In genomic region chr10:74227697-74228424, GRCh38 we compare ENCODE assay signal across 11 cellular contexts.
A peak's percentile ranks its signal among the peaks of the same experiment; 100 is the strongest.
DNase-seq lines count a peak whose midpoint lies in the region; ATAC-seq and TF ChIP-seq lines count a peak whose summit lies in the region.
"Had no signal": no experiment of that assay in that cellular context is flagged by ENCODE, and none has a peak within 500 bp of the region (broad histone marks: within the 10 kb centered on the region; RNA-seq: fewer than 3 reads in every experiment).

No MANE protein-coding gene starts in this region.

- no peak overlapping the region for H3K27ac ChIP-seq in fibroblast of lung (ENCODE audit: insufficient read depth, low read length)
- H3K27ac ChIP-seq in mesendoderm (ENCODE audit: low read depth, low read length), result no peak overlapping the region

- H3K9ac ChIP-seq in fibroblast of lung (ENCODE audit: insufficient read depth, low read length), result no peak overlapping the region
- no peak overlapping the region for H3K9ac ChIP-seq in mesendoderm (ENCODE audit: low read length)

- H3K4me1 ChIP-seq in fibroblast of lung (ENCODE audit: control insufficient read depth, extremely low read depth, insufficient read depth, low read length) (no peaks in the 10 kb centered on the region), mesendoderm (ENCODE audit: control insufficient read depth, low read depth, low read length) (no peaks in the 10 kb centered on the region)

- H3K27me3 ChIP-seq in fibroblast of lung (ENCODE audit: control insufficient read depth, insufficient read depth, low read length), result no peaks in the 10 kb centered on the region
- no peaks in the 10 kb centered on the region for H3K27me3 ChIP-seq in mesendoderm (ENCODE audit: insufficient read depth, low read length, poor library complexity)

- peaks cover 24% of the 10 kb centered on the region for H3K4me1 Mint-ChIP-seq in T-helper 1 cell treated with Interleukin-12 subunit alpha and Interleukin-12 subunit beta and Interleukin-4 antibody, amounts not matched to agents 30 μg/mL and 1 μg/mL, for 36 hours (ENCODE audit: low read depth)
- H3K4me1 Mint-ChIP-seq in stimulated activated memory B cell treated with anti-CD40 and anti-IgM and Interleukin-4, amounts not matched to agents 10 μg/mL and 1 μg/mL and 100 μg/mL, for 72 hours, result peaks cover 12% of the 10 kb centered on the region
- H3K4me1 Mint-ChIP-seq: brain had no signal

- H4K8ac ChIP-seq in mesendoderm (ENCODE audit: low read depth, low read length), result no peak overlapping the region

- H3K9me3 ChIP-seq in fibroblast of lung (ENCODE audit: control insufficient read depth, insufficient read depth, low read depth, low read length), result no peaks in the 10 kb centered on the region

- H2BK15ac ChIP-seq in mesendoderm (replicated peaks; ENCODE audit: low read depth), result no peak overlapping the region

- H2BK5ac ChIP-seq in mesendoderm (ENCODE audit: low read length), result no peak overlapping the region

- no peak overlapping the region for H3K4ac ChIP-seq in mesendoderm (ENCODE audit: low read depth, low read length)

- TF ChIP-seq CTCF in fibroblast of lung (conservative IDR thresholded peaks at IDR 0.05 in 1 of 2, IDR thresholded peaks at IDR 0.05 in 1 of 2; ENCODE audit: low read depth in 1 of 2, low read length in 2 of 2), result no peak

- ATAC-seq in stimulated activated memory B cell treated with anti-CD40 and anti-IgM and Interleukin-4, amounts not matched to agents 10 μg/mL and 1 μg/mL and 100 μg/mL, for 72 hours, result no peak
- ATAC-seq in GM18861 (IDR thresholded peaks at IDR 0.05; ENCODE audit: unreplicated experiment), result no peak
- ATAC-seq: right cardiac atrium had no signal

- no peaks in the 10 kb centered on the region for H3K9me3 Mint-ChIP-seq in T-helper 1 cell treated with Interleukin-12 subunit alpha and Interleukin-12 subunit beta and Interleukin-4 antibody, amounts not matched to agents 30 μg/mL and 1 μg/mL, for 36 hours
- H3K9me3 Mint-ChIP-seq in stimulated activated memory B cell treated with anti-CD40 and anti-IgM and Interleukin-4, amounts not matched to agents 10 μg/mL and 1 μg/mL and 100 μg/mL, for 72 hours, result no peaks in the 10 kb centered on the region

- H2AFZ ChIP-seq in fibroblast of lung (ENCODE audit: low read length), result no peak overlapping the region

- DNase-seq in SIG-M5 treated with dmso at 0.1 percent for 504 hours (lab: John Stamatoyannopoulos, UW; ENCODE audit: unreplicated experiment), result peak; percentile 11
- no peak for DNase-seq in SIG-M5 (lab: John Stamatoyannopoulos, UW)
- peak; percentile 24 to 59 for DNase-seq in fibroblast of lung (ENCODE audit: low read depth in 2 of 2)
- DNase-seq in mesendoderm, result no peak
- no peak for DNase-seq in NCI-H82 treated with DMSO at 0.1 percent for 48 hours (lab: John Stamatoyannopoulos, UW; ENCODE audit: unreplicated experiment)
- DNase-seq: NCI-H524 treated with DMSO at 0.1 percent for 48 hours, right cardiac atrium had no signal

- H3K36me3 Mint-ChIP-seq in T-helper 1 cell treated with Interleukin-12 subunit alpha and Interleukin-12 subunit beta and Interleukin-4 antibody, amounts not matched to agents 30 μg/mL and 1 μg/mL, for 36 hours (ENCODE audit: low read depth), result no peaks in the 10 kb centered on the region
- peaks cover 9% of the 10 kb centered on the region for H3K36me3 Mint-ChIP-seq in stimulated activated memory B cell treated with anti-CD40 and anti-IgM and Interleukin-4, amounts not matched to agents 10 μg/mL and 1 μg/mL and 100 μg/mL, for 72 hours

- H4K20me1 ChIP-seq in fibroblast of lung (ENCODE audit: control insufficient read depth, extremely low read depth, insufficient read depth, low read length), result no peaks in the 10 kb centered on the region

- H3K27ac Mint-ChIP-seq in T-helper 1 cell treated with Interleukin-12 subunit alpha and Interleukin-12 subunit beta and Interleukin-4 antibody, amounts not matched to agents 30 μg/mL and 1 μg/mL, for 36 hours, result peak overlapping the region; percentile 83
- peak overlapping the region; percentile 92 for H3K27ac Mint-ChIP-seq in stimulated activated memory B cell treated with anti-CD40 and anti-IgM and Interleukin-4, amounts not matched to agents 10 μg/mL and 1 μg/mL and 100 μg/mL, for 72 hours
- H3K27ac Mint-ChIP-seq: brain had no signal

- no peaks in the 10 kb centered on the region for H3K27me3 Mint-ChIP-seq in T-helper 1 cell treated with Interleukin-12 subunit alpha and Interleukin-12 subunit beta and Interleukin-4 antibody, amounts not matched to agents 30 μg/mL and 1 μg/mL, for 36 hours (ENCODE audit: low read depth)
- H3K27me3 Mint-ChIP-seq in stimulated activated memory B cell treated with anti-CD40 and anti-IgM and Interleukin-4, amounts not matched to agents 10 μg/mL and 1 μg/mL and 100 μg/mL, for 72 hours, result no peaks in the 10 kb centered on the region
- H3K27me3 Mint-ChIP-seq: brain had no signal

- H3K79me2 ChIP-seq in fibroblast of lung (ENCODE audit: control insufficient read depth, insufficient read depth, low read length) (no peaks in the 10 kb centered on the region), mesendoderm (ENCODE audit: control insufficient read depth, insufficient read depth, low read length) (no peaks in the 10 kb centered on the region)

- no peak overlapping the region for H4K5ac ChIP-seq in mesendoderm (ENCODE audit: low read length)

- no CpG with 5 or more reads among the region's 3 CpGs for WGBS in mesendoderm (ENCODE audit: extremely low coverage, insufficient coverage, low lambda C conversion rate)

- peak overlapping the region; percentile 71 for H3K4me3 Mint-ChIP-seq in T-helper 1 cell treated with Interleukin-12 subunit alpha and Interleukin-12 subunit beta and Interleukin-4 antibody, amounts not matched to agents 30 μg/mL and 1 μg/mL, for 36 hours
- H3K4me3 Mint-ChIP-seq in stimulated activated memory B cell treated with anti-CD40 and anti-IgM and Interleukin-4, amounts not matched to agents 10 μg/mL and 1 μg/mL and 100 μg/mL, for 72 hours, result peak overlapping the region; percentile 31
- H3K4me3 Mint-ChIP-seq: brain had no signal

- H3K4me2 ChIP-seq in fibroblast of lung (ENCODE audit: extremely low read depth, insufficient read depth, low read length) (no peak overlapping the region), mesendoderm (ENCODE audit: low read length) (no peak overlapping the region)

- H3K56ac ChIP-seq in mesendoderm (ENCODE audit: low read length), result no peak overlapping the region

- no peak overlapping the region for H3K23ac ChIP-seq in mesendoderm (ENCODE audit: low read length)

- H2BK120ac ChIP-seq in mesendoderm (ENCODE audit: low read depth, low read length), result no peak overlapping the region

- no peak overlapping the region for H2AK5ac ChIP-seq in mesendoderm (ENCODE audit: low read length)

- no peak overlapping the region for H3K4me3 ChIP-seq in fibroblast of lung (replicated peaks in 1 of 4; ENCODE audit: control extremely low read depth in 1 of 4, insufficient read depth in 1 of 4, low read depth in 3 of 4, low read length in 4 of 4)
- H3K4me3 ChIP-seq in mesendoderm (ENCODE audit: low read length), result no peak overlapping the region

- H3K36me3 ChIP-seq in fibroblast of lung (ENCODE audit: control insufficient read depth, insufficient read depth, low read length), result no peaks in the 10 kb centered on the region
- no peaks in the 10 kb centered on the region for H3K36me3 ChIP-seq in mesendoderm (ENCODE audit: control insufficient read depth, insufficient read depth, low read length)

- no peaks in the 10 kb centered on the region for H3K79me1 ChIP-seq in mesendoderm (ENCODE audit: low read length)

- H3K18ac ChIP-seq in mesendoderm (ENCODE audit: low read length), result no peak overlapping the region

Comparison
In these comparisons a context has a peak if more than half of its experiments do, and no peak if none do; other contexts are left out.
1. DNase-seq: peak in SIG-M5 treated with dmso at 0.1 percent for 504 hours (single experiment) and fibroblast of lung (2 of 2); none in SIG-M5 (single experiment), mesendoderm (single experiment) and NCI-H82 treated with DMSO at 0.1 percent for 48 hours (single experiment).